In the genomic region with DNA sequence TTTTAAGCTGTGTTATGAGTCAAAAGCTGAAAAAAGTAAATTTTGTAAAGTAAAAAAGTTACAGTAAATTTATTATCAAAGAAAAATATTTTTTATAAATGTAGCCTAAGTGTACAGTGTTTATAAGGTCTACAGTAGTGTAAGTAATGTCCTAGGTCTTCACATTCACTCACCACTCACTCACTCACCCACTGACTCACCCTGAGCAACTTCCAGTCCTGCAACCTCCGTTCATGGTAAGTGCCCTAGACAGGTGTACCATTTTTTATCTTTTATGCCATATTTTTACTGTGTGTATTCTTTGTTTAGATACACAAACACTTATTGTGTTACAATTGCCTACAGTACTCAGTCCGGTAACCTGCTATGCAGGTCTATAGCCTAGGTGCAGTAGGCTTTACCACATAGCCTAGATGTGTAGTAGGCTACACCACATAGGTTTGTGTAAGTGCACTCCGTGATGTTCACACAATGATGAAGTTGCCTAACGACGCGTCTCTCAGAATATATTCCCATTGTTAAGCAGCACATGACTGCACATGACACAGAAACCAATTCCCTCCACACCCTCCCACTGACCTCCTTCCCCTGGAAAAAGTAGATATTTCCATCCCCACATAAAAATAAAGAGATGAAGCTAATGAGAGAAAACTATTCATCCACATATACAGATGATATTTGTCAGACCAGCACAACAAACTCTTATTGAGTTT, we compare ENCODE assay signal across 17 cellular contexts. TPM values are rescaled to one million over a fixed set of nuclear protein-coding genes. Genes with fewer than 3 reads are reported as not detected.
DNase-seq lines count a peak whose midpoint lies in the region; ATAC-seq, FAIRE-seq and TF ChIP-seq lines count a peak whose summit lies in the region.
"Had no signal": no experiment of that assay in that cellular context is flagged by ENCODE, and none has a peak within 500 bp of the region (broad histone marks: within the 10 kb centered on the region; RNA-seq: fewer than 3 reads in every experiment).

No MANE protein-coding gene starts in this region.

- intact Hi-C loops in kidney (cut with DNase I) = no loop called here
- intact Hi-C loops in tibial artery (cut with DNase I; ENCODE audit: low total_unique reads) = no loop called here

- peak; percentile 38 for ATAC-seq in activated T-helper 17 cell treated with anti-CD3 and anti-CD28 coated beads, Interleukin-2, amount 50 U/mL, for 72 hours (replicated peaks)
- ATAC-seq in HG02759 (IDR thresholded peaks at IDR 0.05; ENCODE audit: unreplicated experiment) = no peak

- FAIRE-seq in kidney (lab: Jason Lieb, UNC) = peak; percentile 76
- FAIRE-seq: islet of Langerhans had no signal

- no peak overlapping the region for H3K27ac Mint-ChIP-seq in activated T-helper 17 cell treated with anti-CD3 and anti-CD28 coated beads, Interleukin-2, amount 50 U/mL, for 72 hours
- H3K27ac Mint-ChIP-seq: activated B cell treated with CpG ODN at 0.5 μM for 24 hours had no signal

- no peaks in the 10 kb centered on the region for H3K27me3 Mint-ChIP-seq in activated T-helper 17 cell treated with anti-CD3 and anti-CD28 coated beads, Interleukin-2, amount 50 U/mL, for 72 hours
- H3K27me3 Mint-ChIP-seq: activated B cell treated with CpG ODN at 0.5 μM for 24 hours had no signal

- TF ChIP-seq CTCF in kidney (IDR thresholded peaks at IDR 0.05; ENCODE audit: borderline replicate concordance, extremely low read depth, insufficient read depth) = no peak
- no peak for TF ChIP-seq CTCF in tibial artery (IDR thresholded peaks at IDR 0.05)

- H3K9me3 ChIP-seq in kidney (ENCODE audit: control insufficient read depth in 1 of 2, low read length in 2 of 2) = no peaks in the 10 kb centered on the region
- no peaks in the 10 kb centered on the region for H3K9me3 ChIP-seq in tibial artery
- H3K9me3 ChIP-seq: BE2C, colonic mucosa, pancreas, Peyer's patch had no signal

- H3K36me3 ChIP-seq in kidney (ENCODE audit: control insufficient read depth in 1 of 2, insufficient read depth in 2 of 2, low read length in 2 of 2) (no peaks in the 10 kb centered on the region), tibial artery (no peaks in the 10 kb centered on the region)
- H3K36me3 ChIP-seq: BE2C, colonic mucosa, pancreas, Peyer's patch had no signal

- H3K4me1 ChIP-seq in kidney (ENCODE audit: control insufficient read depth in 1 of 2, insufficient read depth in 1 of 2, low read depth in 1 of 2, low read length in 2 of 2) (peaks cover 6 to 14% of the 10 kb centered on the region in 2 donors), tibial artery (peaks cover 0 to 50% (median 8%) of the 10 kb centered on the region in 4 donors)
- H3K4me1 ChIP-seq: BE2C, colonic mucosa had no signal

- no peak overlapping the region for H3K4me3 Mint-ChIP-seq in activated T-helper 17 cell treated with anti-CD3 and anti-CD28 coated beads, Interleukin-2, amount 50 U/mL, for 72 hours
- H3K4me3 Mint-ChIP-seq: activated B cell treated with CpG ODN at 0.5 μM for 24 hours had no signal

- H3K27me3 ChIP-seq in tibial artery = no peaks in the 10 kb centered on the region
- H3K27me3 ChIP-seq: colonic mucosa, pancreas, Peyer's patch had no signal

- H3K27ac ChIP-seq in kidney (ENCODE audit: low read depth in 2 of 2, low read length in 2 of 2) (peak overlapping the region; percentile 2 to 63), tibial artery (peak overlapping the region; percentile 75 to 78)
- H3K27ac ChIP-seq: colonic mucosa, pancreas had no signal

- no peaks in the 10 kb centered on the region for H3K36me3 Mint-ChIP-seq in activated T-helper 17 cell treated with anti-CD3 and anti-CD28 coated beads, Interleukin-2, amount 50 U/mL, for 72 hours (ENCODE audit: low read depth)

- DNase-seq in LHCN-M2 (ENCODE audit: low read depth) = peak; percentile 68
- no peak for DNase-seq in kidney
- DNase-seq in tibial artery = no peak
- DNase-seq in HuH-7.5 (ENCODE audit: low spot score) = no peak
- DNase-seq in NOMO-1 treated with DMSO at 0.1 percent for 48 hours (lab: John Stamatoyannopoulos, UW; ENCODE audit: unreplicated experiment) = no peak
- DNase-seq: activated B cell treated with CpG ODN at 0.5 μM for 24 hours; activated effector memory CD4-positive, alpha-beta T cell treated with Interleukin-2 at 50 U/mL for 16 hours; BE2C; colonic mucosa; NCI-H2029 treated with DMSO at 0.1 percent for 48 hours; NCI-H526 treated with DMSO at 0.1 percent for 48 hours; pancreas; Peyer's patch; T-helper 1 cell had no signal

- peak overlapping the region in 1 of 2 donors; percentile 42 for H3K9ac ChIP-seq in kidney (ENCODE audit: low read length in 2 of 2)

- no peaks in the 10 kb centered on the region for H3K9me3 Mint-ChIP-seq in activated T-helper 17 cell treated with anti-CD3 and anti-CD28 coated beads, Interleukin-2, amount 50 U/mL, for 72 hours
- H3K9me3 Mint-ChIP-seq: activated B cell treated with CpG ODN at 0.5 μM for 24 hours had no signal

- H3K4me1 Mint-ChIP-seq in activated T-helper 17 cell treated with anti-CD3 and anti-CD28 coated beads, Interleukin-2, amount 50 U/mL, for 72 hours = peaks cover 3% of the 10 kb centered on the region

- H3K4me3 ChIP-seq in kidney (ENCODE audit: low read length in 2 of 2) (peak overlapping the region; percentile 63 to 70), tibial artery (no peak overlapping the region)
- H3K4me3 ChIP-seq: colonic mucosa, pancreas, Peyer's patch had no signal

RNA-seq across cellular contexts. Expression of a gene that starts 44.8 kb away (rescaled TPM):
- total RNA-seq in LHCN-M2 (2014; rRNA removed) = 8.1 and 8.8 TPM in 2 replicates
- polyA plus RNA-seq in LHCN-M2 (2012) = 2.0 TPM
- total RNA-seq in activated T-helper 17 cell treated with anti-CD3 and anti-CD28 coated beads, Interleukin-2, amount 50 U/mL, for 72 hours = under 1 TPM; 0.16 to 0.56 TPM
- 96.9 TPM for total RNA-seq in kidney
- 27.5 TPM for polyA plus RNA-seq in kidney (ENCODE audit: insufficient read depth, low read depth, low replicate concordance)

Comparison
In these comparisons a context has a peak if more than half of its experiments do, and no peak if none do; other contexts are left out.
1. H3K4me3 ChIP-seq: peak in kidney (2 of 2); none in tibial artery (0 of 2).
2. RNA of a gene that starts 44.8 kb away (total RNA-seq): 96.9 TPM in kidney (single experiment); 8.1 to 8.8 TPM in LHCN-M2 and 0.16 to 0.56 TPM in activated T-helper 17 cell treated with anti-CD3 and anti-CD28 coated beads, Interleukin-2, amount 50 U/mL, for 72 hours; every median in the first group is over 10 times any median in the second.